Comparison of ENCODE assay signal across 9 cellular contexts in genomic region chr16:3019594-3020246, GRCh38. TPM values are rescaled to one million over a fixed set of nuclear protein-coding genes. Genes with fewer than 3 reads are reported as not detected.
DNase-seq lines count a peak whose midpoint lies in the region; ATAC-seq, FAIRE-seq and TF ChIP-seq lines count a peak whose summit lies in the region.
"Had no signal": no experiment of that assay in that cellular context is flagged by ENCODE, and none has a peak within 500 bp of the region (broad histone marks: within the 10 kb centered on the region; RNA-seq: fewer than 3 reads in every experiment).

No MANE protein-coding gene starts in this region.

- peak; percentile 89 for FAIRE-seq in GM12891 (lab: Jason Lieb, UNC)
- FAIRE-seq in urothelium cell line (lab: Jason Lieb, UNC), result no peak
- FAIRE-seq: TTC549 had no signal

- H3K9ac ChIP-seq in SK-N-MC (ENCODE audit: insufficient read length), result no peak overlapping the region

- DNase-seq in GM12891 (ENCODE audit: insufficient read length, low spot score), result no peak
- DNase-seq in SK-N-MC (ENCODE audit: low read depth, low spot score), result no peak
- DNase-seq in fibroblast of the aortic adventitia (ENCODE audit: low read depth), result no peak
- no peak for DNase-seq in gastrocnemius medialis
- DNase-seq in urothelium cell line (ENCODE audit: low spot score), result no peak
- DNase-seq in GM13976 (ENCODE audit: low spot score), result no peak
- no peak for DNase-seq in COLO829 (ENCODE audit: low spot score)

- no peak for TF ChIP-seq CTCF in fibroblast of the aortic adventitia (IDR thresholded peaks at IDR 0.05; ENCODE audit: insufficient read depth, low read length)
- no peak for TF ChIP-seq CTCF in gastrocnemius medialis (IDR thresholded peaks at IDR 0.05 in 4 of 5, conservative IDR thresholded peaks at IDR 0.05 in 1 of 5)
- no peak for TF ChIP-seq CTCF in GM13976 (IDR thresholded peaks at IDR 0.05; ENCODE audit: borderline replicate concordance, control extremely low read depth, extremely low read depth, insufficient read depth, missing control alignments)

- peaks cover 13 to 25% (median 15%) of the 10 kb centered on the region in 3 donors for H3K27me3 ChIP-seq in gastrocnemius medialis

- H3K9me3 ChIP-seq in SK-N-MC (ENCODE audit: low read depth, low read length), result no peaks in the 10 kb centered on the region
- H3K9me3 ChIP-seq in gastrocnemius medialis, result no peaks in the 10 kb centered on the region

- TF ChIP-seq POLR2A in GM12891 (IDR thresholded peaks at IDR 0.05; ENCODE audit: low read depth, low read length) (no peak), gastrocnemius medialis (IDR thresholded peaks at IDR 0.05) (no peak)

- in situ Hi-C loops in gastrocnemius medialis (cut with MboI; ENCODE audit: low sequenced_read_pairs in 4 of 4) (no loop called here), GM13976 (cut with MboI; ENCODE audit: low sequenced_read_pairs, unreplicated experiment) (no loop called here)

- H3K36me3 ChIP-seq in SK-N-MC (ENCODE audit: insufficient read depth, low read length) (no peaks in the 10 kb centered on the region), gastrocnemius medialis (no peaks in the 10 kb centered on the region)

- peaks cover 30 to 47% of the 10 kb centered on the region in 2 donors for H3K4me1 ChIP-seq in gastrocnemius medialis

- H3K4me3 ChIP-seq in SK-N-MC (peak overlapping the region; percentile 83), fibroblast of the aortic adventitia (ENCODE audit: low read depth, low read length) (peak overlapping the region; percentile 63), gastrocnemius medialis (peak overlapping the region; percentile 48 to 99 (median 76))

- intact Hi-C loops in gastrocnemius medialis (cut with DNase I; ENCODE audit: low total_unique reads), result loop anchor here (1.0 to 5.0 kb wide), 5 partner anchors 15 to 972 kb away; partner anchors contain the start of genes NTHL1, TSC2 and ZNF263

- H3K27ac ChIP-seq in SK-N-MC (no peak overlapping the region), gastrocnemius medialis (peak overlapping the region in 2 of 4 donors; percentile 96 to 98)

- no peak for ATAC-seq in gastrocnemius medialis
- ATAC-seq in GM21526 (IDR thresholded peaks at IDR 0.05; ENCODE audit: low FRiP score, unreplicated experiment), result no peak

TF ChIP-seq in GM12891, 5 proteins besides CTCF, POLR2A, EP300 and RAD21:
- no peak for TF ChIP-seq PAX5 (IDR thresholded peaks at IDR 0.05; ENCODE audit: insufficient read depth, low read length, severe bottlenecking)
- no peak for TF ChIP-seq POU2F2 (IDR thresholded peaks at IDR 0.05; ENCODE audit: low read depth, low read length)
- no peak for TF ChIP-seq SPI1 (IDR thresholded peaks at IDR 0.05; ENCODE audit: low read depth, low read length)
- no peak for TF ChIP-seq POLR2AphosphoS5 (IDR thresholded peaks at IDR 0.05; ENCODE audit: low read depth, low read length)
- no peak for TF ChIP-seq TAF1 (IDR thresholded peaks at IDR 0.05; ENCODE audit: low read depth, low read length)

RNA-seq across cellular contexts. Expression of gene TNFRSF12A, which starts 0.4 kb away (rescaled TPM):
- polyA plus RNA-seq in GM12891 (2012; ENCODE audit: low read depth, missing spikeins), result 0.64 TPM
- total RNA-seq in fibroblast of the aortic adventitia (ENCODE audit: low replicate concordance), result 26.7 and 124 TPM in 2 replicates
- 100 to 1,000 TPM in 2 of 4 donors, 10 to 100 TPM in 2; 34.0 to 161 (median 85.5) TPM for total RNA-seq in gastrocnemius medialis

RNA-seq across cellular contexts. Expression of gene CLDN6, which starts 1.7 kb away (rescaled TPM):
- not detected for polyA plus RNA-seq in GM12891 (2012; ENCODE audit: low read depth, missing spikeins)
- 1.1 TPM in 1 of 2 replicates, not detected in the other for total RNA-seq in fibroblast of the aortic adventitia (ENCODE audit: low replicate concordance)
- total RNA-seq in gastrocnemius medialis, result under 1 TPM in 1 of 4 donors, not detected in 3; 0.55 TPM

RNA-seq across cellular contexts. Expression of gene HCFC1R1, which starts 4.0 kb away (rescaled TPM):
- polyA plus RNA-seq in GM12891 (2012; ENCODE audit: low read depth, missing spikeins), result 24.8 TPM
- total RNA-seq in fibroblast of the aortic adventitia (ENCODE audit: low replicate concordance) (40.6 and 45.6 TPM in 2 replicates), gastrocnemius medialis (100 to 1,000 TPM in 1 of 4 donors, 10 to 100 TPM in 3; 41.8 to 124 (median 66.9) TPM)

RNA-seq across cellular contexts. Expression of gene THOC6, which starts 4.1 kb away (rescaled TPM):
- 15.4 TPM for polyA plus RNA-seq in GM12891 (2012; ENCODE audit: low read depth, missing spikeins)
- total RNA-seq in fibroblast of the aortic adventitia (ENCODE audit: low replicate concordance), result 16.3 and 30.2 TPM in 2 replicates
- 10 to 100 TPM; 15.0 to 31.1 (median 21.5) TPM for total RNA-seq in gastrocnemius medialis

RNA-seq across cellular contexts. Expression of gene CLDN9, which starts 7.0 kb away (rescaled TPM):
- 0.04 TPM for polyA plus RNA-seq in GM12891 (2012; ENCODE audit: low read depth, missing spikeins)
- total RNA-seq in fibroblast of the aortic adventitia (ENCODE audit: low replicate concordance) (not detected in 2 replicates), gastrocnemius medialis (under 1 TPM in 1 of 4 donors, not detected in 3; 0.40 TPM)
